In the genomic region with DNA sequence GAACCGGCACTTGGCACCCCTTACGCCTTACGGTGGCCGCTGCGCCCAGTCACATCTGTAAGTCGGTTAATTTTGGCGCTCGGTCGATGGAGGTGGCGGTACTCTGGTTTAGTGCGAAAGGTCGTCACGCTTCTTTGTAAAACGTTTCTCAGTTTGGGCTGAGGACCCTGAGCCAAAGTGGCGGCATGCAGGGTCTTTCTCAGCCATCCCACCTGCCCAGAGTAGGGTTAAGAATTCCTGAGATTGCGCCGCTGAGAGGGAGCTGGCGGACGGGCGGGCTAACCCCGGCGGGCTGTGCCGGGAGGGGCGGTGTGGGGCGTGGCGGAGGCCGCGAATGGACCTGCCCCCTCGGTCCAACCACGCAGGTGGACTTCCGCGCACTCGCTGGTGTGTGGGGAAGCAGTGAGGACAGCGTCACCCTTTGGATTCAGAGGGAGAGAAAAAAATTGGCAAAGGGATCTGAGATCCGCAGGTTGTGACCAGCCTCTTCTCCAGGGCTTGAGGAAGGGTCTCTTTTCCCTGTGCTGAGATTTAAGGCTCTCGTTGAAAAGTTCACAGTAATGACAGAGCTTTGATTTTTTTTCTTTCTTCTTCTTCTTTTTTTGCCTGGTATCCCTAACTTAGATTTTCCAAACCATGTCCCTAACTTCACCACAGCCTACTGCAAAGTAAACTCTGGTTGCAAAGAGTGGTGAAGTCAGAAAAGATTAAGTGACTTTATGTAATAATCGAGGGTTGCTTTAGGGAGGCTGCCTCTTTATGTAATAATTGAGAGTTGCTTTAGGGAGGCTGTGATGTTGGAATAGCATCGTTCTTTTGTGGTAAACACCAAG, we compare ENCODE assay signal across 1 cellular context.
TF ChIP-seq lines count a peak whose summit lies in the region.

No MANE protein-coding gene starts in this region.

TF ChIP-seq in K562, 482 proteins besides CTCF, POLR2A, EP300 and RAD21 (continued from another document and continues in another):
- peak; percentile 21; the same call in 1 of the 2 replicates for TF ChIP-seq ZNF395 (CRISPR knock-in tag; IDR thresholded peaks at IDR 0.05)
- TF ChIP-seq, protein P1, sequence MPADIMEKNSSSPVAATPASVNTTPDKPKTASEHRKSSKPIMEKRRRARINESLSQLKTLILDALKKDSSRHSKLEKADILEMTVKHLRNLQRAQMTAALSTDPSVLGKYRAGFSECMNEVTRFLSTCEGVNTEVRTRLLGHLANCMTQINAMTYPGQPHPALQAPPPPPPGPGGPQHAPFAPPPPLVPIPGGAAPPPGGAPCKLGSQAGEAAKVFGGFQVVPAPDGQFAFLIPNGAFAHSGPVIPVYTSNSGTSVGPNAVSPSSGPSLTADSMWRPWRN (IDR thresholded peaks at IDR 0.05; ENCODE audit: low read depth) = no peak
- 0 out of 2 replicates have a peak, but pooled peaks have one; percentile 8 for TF ChIP-seq RNF2 (IDR thresholded peaks at IDR 0.05)
- TF ChIP-seq TFAM (CRISPR knock-in tag; conservative IDR thresholded peaks at IDR 0.05) = no peak
- TF ChIP-seq, protein P2, sequence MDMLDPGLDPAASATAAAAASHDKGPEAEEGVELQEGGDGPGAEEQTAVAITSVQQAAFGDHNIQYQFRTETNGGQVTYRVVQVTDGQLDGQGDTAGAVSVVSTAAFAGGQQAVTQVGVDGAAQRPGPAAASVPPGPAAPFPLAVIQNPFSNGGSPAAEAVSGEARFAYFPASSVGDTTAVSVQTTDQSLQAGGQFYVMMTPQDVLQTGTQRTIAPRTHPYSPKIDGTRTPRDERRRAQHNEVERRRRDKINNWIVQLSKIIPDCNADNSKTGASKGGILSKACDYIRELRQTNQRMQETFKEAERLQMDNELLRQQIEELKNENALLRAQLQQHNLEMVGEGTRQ (CRISPR knock-in tag; IDR thresholded peaks at IDR 0.05) = no peak
- no peak for TF ChIP-seq ZNF239 (CRISPR knock-in tag; IDR thresholded peaks at IDR 0.05)
- TF ChIP-seq HOXB6 (CRISPR knock-in tag; IDR thresholded peaks at IDR 0.05; ENCODE audit: borderline replicate concordance) = no peak
- TF ChIP-seq TBP (optimal IDR thresholded peaks at IDR 0.05; ENCODE audit: low read depth, low read length) = no peak
- no peak for TF ChIP-seq ZNF507 (tag; conservative IDR thresholded peaks at IDR 0.05)
- no peak for TF ChIP-seq ZNF41 (CRISPR knock-in tag; conservative IDR thresholded peaks at IDR 0.05)
- TF ChIP-seq MYC (IDR thresholded peaks at IDR 0.05; ENCODE audit: low read depth, low read length) = 0 out of 2 replicates have a peak, but pooled peaks have one; percentile 36
- TF ChIP-seq MYC (CRISPR knock-in tag; IDR thresholded peaks at IDR 0.05; ENCODE audit: borderline replicate concordance, low read depth) = no peak
- TF ChIP-seq MED1 (CRISPR knock-in tag; IDR thresholded peaks at IDR 0.05; ENCODE audit: borderline replicate concordance) = no peak
- no peak for TF ChIP-seq E2F4 (CRISPR knock-in tag; IDR thresholded peaks at IDR 0.05; ENCODE audit: low read depth)
- TF ChIP-seq KLF16 (IDR thresholded peaks at IDR 0.05) = 0 out of 2 replicates have a peak, but pooled peaks have one; percentile 28
- TF ChIP-seq CXXC5 (CRISPR knock-in tag; IDR thresholded peaks at IDR 0.05) = peak; percentile 11
- no peak for TF ChIP-seq ZNF184 (CRISPR knock-in tag; IDR thresholded peaks at IDR 0.05)
- no peak for TF ChIP-seq GATA2 (CRISPR knock-in tag; IDR thresholded peaks at IDR 0.05)
- TF ChIP-seq DIDO1 (tag; IDR thresholded peaks at IDR 0.05; ENCODE audit: low read depth) = no peak
- 0 out of 4 replicates have a peak, but pooled peaks of 1 of the 2 experiments have one; percentile 32 for TF ChIP-seq HDAC1 (IDR thresholded peaks at IDR 0.05)
- TF ChIP-seq ZNF699 (CRISPR knock-in tag; IDR thresholded peaks at IDR 0.05; ENCODE audit: insufficient replicate concordance) = no peak
- TF ChIP-seq CTBP1 (IDR thresholded peaks at IDR 0.05; ENCODE audit: borderline replicate concordance) = peak; percentile 11
- TF ChIP-seq SNIP1 (IDR thresholded peaks at IDR 0.05; ENCODE audit: low read depth) = no peak
- no peak for TF ChIP-seq PHB (CRISPR knock-in tag; IDR thresholded peaks at IDR 0.05)
- TF ChIP-seq E2F1 (CRISPR knock-in tag; IDR thresholded peaks at IDR 0.05) = no peak
- no peak for TF ChIP-seq SREBF2 (CRISPR knock-in tag; IDR thresholded peaks at IDR 0.05)
- no peak for TF ChIP-seq TOE1 (IDR thresholded peaks at IDR 0.05; ENCODE audit: borderline replicate concordance)
- no peak for TF ChIP-seq TOE1 (CRISPR knock-in tag; IDR thresholded peaks at IDR 0.05; ENCODE audit: borderline replicate concordance, low read depth)
- TF ChIP-seq, protein P3, sequence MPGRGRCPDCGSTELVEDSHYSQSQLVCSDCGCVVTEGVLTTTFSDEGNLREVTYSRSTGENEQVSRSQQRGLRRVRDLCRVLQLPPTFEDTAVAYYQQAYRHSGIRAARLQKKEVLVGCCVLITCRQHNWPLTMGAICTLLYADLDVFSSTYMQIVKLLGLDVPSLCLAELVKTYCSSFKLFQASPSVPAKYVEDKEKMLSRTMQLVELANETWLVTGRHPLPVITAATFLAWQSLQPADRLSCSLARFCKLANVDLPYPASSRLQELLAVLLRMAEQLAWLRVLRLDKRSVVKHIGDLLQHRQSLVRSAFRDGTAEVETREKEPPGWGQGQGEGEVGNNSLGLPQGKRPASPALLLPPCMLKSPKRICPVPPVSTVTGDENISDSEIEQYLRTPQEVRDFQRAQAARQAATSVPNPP (IDR thresholded peaks at IDR 0.05; ENCODE audit: borderline replicate concordance, insufficient read depth, insufficient read length) = no peak
- no peak for TF ChIP-seq KDM2B (CRISPR knock-in tag; IDR thresholded peaks at IDR 0.05)
- no peak for TF ChIP-seq SFPQ (IDR thresholded peaks at IDR 0.05; ENCODE audit: low read depth, low read length)
- TF ChIP-seq HNRNPH1 (optimal IDR thresholded peaks at IDR 0.05; ENCODE audit: low read depth, low read length) = no peak
- TF ChIP-seq KAT8 (IDR thresholded peaks at IDR 0.05; ENCODE audit: low read depth) = no peak
- TF ChIP-seq, protein P4, sequence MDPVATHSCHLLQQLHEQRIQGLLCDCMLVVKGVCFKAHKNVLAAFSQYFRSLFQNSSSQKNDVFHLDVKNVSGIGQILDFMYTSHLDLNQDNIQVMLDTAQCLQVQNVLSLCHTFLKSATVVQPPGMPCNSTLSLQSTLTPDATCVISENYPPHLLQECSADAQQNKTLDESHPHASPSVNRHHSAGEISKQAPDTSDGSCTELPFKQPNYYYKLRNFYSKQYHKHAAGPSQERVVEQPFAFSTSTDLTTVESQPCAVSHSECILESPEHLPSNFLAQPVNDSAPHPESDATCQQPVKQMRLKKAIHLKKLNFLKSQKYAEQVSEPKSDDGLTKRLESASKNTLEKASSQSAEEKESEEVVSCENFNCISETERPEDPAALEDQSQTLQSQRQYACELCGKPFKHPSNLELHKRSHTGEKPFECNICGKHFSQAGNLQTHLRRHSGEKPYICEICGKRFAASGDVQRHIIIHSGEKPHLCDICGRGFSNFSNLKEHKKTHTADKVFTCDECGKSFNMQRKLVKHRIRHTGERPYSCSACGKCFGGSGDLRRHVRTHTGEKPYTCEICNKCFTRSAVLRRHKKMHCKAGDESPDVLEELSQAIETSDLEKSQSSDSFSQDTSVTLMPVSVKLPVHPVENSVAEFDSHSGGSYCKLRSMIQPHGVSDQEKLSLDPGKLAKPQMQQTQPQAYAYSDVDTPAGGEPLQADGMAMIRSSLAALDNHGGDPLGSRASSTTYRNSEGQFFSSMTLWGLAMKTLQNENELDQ (CRISPR knock-in tag; IDR thresholded peaks at IDR 0.05; ENCODE audit: borderline replicate concordance) = no peak
- TF ChIP-seq NCOA6 (IDR thresholded peaks at IDR 0.05) = no peak
- no peak for TF ChIP-seq KLF6 (CRISPR knock-in tag; IDR thresholded peaks at IDR 0.05; ENCODE audit: borderline replicate concordance)
- TF ChIP-seq SRSF9 (IDR thresholded peaks at IDR 0.05; ENCODE audit: borderline replicate concordance, low read depth, low read length) = no peak
- TF ChIP-seq CCAR2 (IDR thresholded peaks at IDR 0.05; ENCODE audit: low read depth, low read length) = no peak
- TF ChIP-seq LARP7 (IDR thresholded peaks at IDR 0.05) = no peak
- TF ChIP-seq, protein P5, sequence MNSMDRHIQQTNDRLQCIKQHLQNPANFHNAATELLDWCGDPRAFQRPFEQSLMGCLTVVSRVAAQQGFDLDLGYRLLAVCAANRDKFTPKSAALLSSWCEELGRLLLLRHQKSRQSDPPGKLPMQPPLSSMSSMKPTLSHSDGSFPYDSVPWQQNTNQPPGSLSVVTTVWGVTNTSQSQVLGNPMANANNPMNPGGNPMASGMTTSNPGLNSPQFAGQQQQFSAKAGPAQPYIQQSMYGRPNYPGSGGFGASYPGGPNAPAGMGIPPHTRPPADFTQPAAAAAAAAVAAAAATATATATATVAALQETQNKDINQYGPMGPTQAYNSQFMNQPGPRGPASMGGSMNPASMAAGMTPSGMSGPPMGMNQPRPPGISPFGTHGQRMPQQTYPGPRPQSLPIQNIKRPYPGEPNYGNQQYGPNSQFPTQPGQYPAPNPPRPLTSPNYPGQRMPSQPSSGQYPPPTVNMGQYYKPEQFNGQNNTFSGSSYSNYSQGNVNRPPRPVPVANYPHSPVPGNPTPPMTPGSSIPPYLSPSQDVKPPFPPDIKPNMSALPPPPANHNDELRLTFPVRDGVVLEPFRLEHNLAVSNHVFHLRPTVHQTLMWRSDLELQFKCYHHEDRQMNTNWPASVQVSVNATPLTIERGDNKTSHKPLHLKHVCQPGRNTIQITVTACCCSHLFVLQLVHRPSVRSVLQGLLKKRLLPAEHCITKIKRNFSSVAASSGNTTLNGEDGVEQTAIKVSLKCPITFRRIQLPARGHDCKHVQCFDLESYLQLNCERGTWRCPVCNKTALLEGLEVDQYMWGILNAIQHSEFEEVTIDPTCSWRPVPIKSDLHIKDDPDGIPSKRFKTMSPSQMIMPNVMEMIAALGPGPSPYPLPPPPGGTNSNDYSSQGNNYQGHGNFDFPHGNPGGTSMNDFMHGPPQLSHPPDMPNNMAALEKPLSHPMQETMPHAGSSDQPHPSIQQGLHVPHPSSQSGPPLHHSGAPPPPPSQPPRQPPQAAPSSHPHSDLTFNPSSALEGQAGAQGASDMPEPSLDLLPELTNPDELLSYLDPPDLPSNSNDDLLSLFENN (IDR thresholded peaks at IDR 0.05; ENCODE audit: low read depth in 2 of 2, low read length in 2 of 2) = no peak
- TF ChIP-seq ARHGAP35 (IDR thresholded peaks at IDR 0.05; ENCODE audit: partially characterized antibody) = no peak
- TF ChIP-seq KDM1A (IDR thresholded peaks at IDR 0.05) = peak; percentile 86 to 89
- peak; percentile 19; the same call in 1 of the 2 replicates for TF ChIP-seq GABPA (tag; conservative IDR thresholded peaks at IDR 0.05; ENCODE audit: low read depth)
- no peak for TF ChIP-seq ZNF561 (CRISPR knock-in tag; conservative IDR thresholded peaks at IDR 0.05)
- no peak for TF ChIP-seq FOXP1 (CRISPR knock-in tag; IDR thresholded peaks at IDR 0.05)
- TF ChIP-seq SMARCA5 (IDR thresholded peaks at IDR 0.05) = no peak
- no peak for TF ChIP-seq SRF (CRISPR knock-in tag; IDR thresholded peaks at IDR 0.05)
- TF ChIP-seq ZNF324 (CRISPR knock-in tag; IDR thresholded peaks at IDR 0.05) = no peak
- no peak for TF ChIP-seq NCOR1 (IDR thresholded peaks at IDR 0.05)
- peak; percentile 3; the same call in 1 of the 2 replicates for TF ChIP-seq PHF8 (IDR thresholded peaks at IDR 0.05; ENCODE audit: borderline replicate concordance, low read length)
- TF ChIP-seq MBD2 (IDR thresholded peaks at IDR 0.05; ENCODE audit: borderline replicate concordance, low read depth) = no peak
- TF ChIP-seq ETS2 (tag; IDR thresholded peaks at IDR 0.05; ENCODE audit: borderline replicate concordance, poor library complexity, severe bottlenecking) = no peak
- TF ChIP-seq NRF1 (conservative IDR thresholded peaks at IDR 0.05 in 1 of 2, IDR thresholded peaks at IDR 0.05 in 1 of 2) = peak; percentile 62 to 77
- no peak for TF ChIP-seq TCF7L2 (IDR thresholded peaks at IDR 0.05; ENCODE audit: low read depth, low read length)
- TF ChIP-seq SUPT5H (IDR thresholded peaks at IDR 0.05) = no peak
- no peak for TF ChIP-seq GATAD2B (IDR thresholded peaks at IDR 0.05; ENCODE audit: borderline replicate concordance)
- no peak for TF ChIP-seq FOXK2 (conservative IDR thresholded peaks at IDR 0.05 in 1 of 2, IDR thresholded peaks at IDR 0.05 in 1 of 2; ENCODE audit: low read depth in 2 of 2)
